Comparison of ENCODE assay signal across 16 cellular contexts in genomic region chr10:17335065-17335464, GRCh38.
DNase-seq lines count a peak whose midpoint lies in the region; ATAC-seq and TF ChIP-seq lines count a peak whose summit lies in the region.
"Had no signal": no experiment of that assay in that cellular context is flagged by ENCODE, and none has a peak within 500 bp of the region (broad histone marks: within the 10 kb centered on the region; RNA-seq: fewer than 3 reads in every experiment).

No MANE protein-coding gene starts in this region.

- WGBS in transverse colon (ENCODE audit: low coverage in 1 of 2), 2 donors = 62 to 64% methylated on average over 2 of the region's 2 CpGs

- TF ChIP-seq POLR2A in transverse colon (IDR thresholded peaks at IDR 0.05) = no peak

- no peak overlapping the region for H3K27ac ChIP-seq in transverse colon
- H3K27ac ChIP-seq: esophagus squamous epithelium had no signal

- DNase-seq in AG09309 (ENCODE audit: low read depth) (peak; percentile 61), M059J (ENCODE audit: low read depth) (peak; percentile 63), cardiac fibroblast (ENCODE audit: low read depth in 2 of 2) (peak; percentile 56 to 81), kidney glomerular epithelial cell (lab: John Stamatoyannopoulos, UW) (peak; percentile 6), transverse colon (no peak), DMS153 treated with DMSO at 0.1 percent for 48 hours (lab: John Stamatoyannopoulos, UW; ENCODE audit: unreplicated experiment) (no peak)
- no peak for DNase-seq in activated CD8-positive, alpha-beta memory T cell treated with anti-CD3 and anti-CD28 coated beads, Interleukin-2, amount 50 U/mL, for 48 hours
- DNase-seq: activated CD4-positive, CD25-positive, alpha-beta regulatory T cell treated with anti-CD3 and anti-CD28 coated beads, Interleukin-2, amount 50 U/mL, for 72 hours; activated naive CD8-positive, alpha-beta T cell treated with anti-CD3 and anti-CD28 coated beads for 36 hours; activated T-cell treated with anti-CD3 and anti-CD28 coated beads, Interleukin-2, amount 50 U/mL, for 1 hour; BE2C; esophagus squamous epithelium; NCI-H2029 treated with DMSO at 0.1 percent for 48 hours; NCI-H748 treated with DMSO at 0.1 percent for 48 hours; occipital lobe had no signal

- no peaks in the 10 kb centered on the region for H3K27me3 ChIP-seq in transverse colon
- H3K27me3 ChIP-seq: BE2C, esophagus squamous epithelium had no signal

- in situ Hi-C loops in transverse colon (cut with MboI; ENCODE audit: low pct_ligation_motif_present in 1 of 4, low pct_unique_long_range_greater_than_20kb in 1 of 4, low sequenced_read_pairs in 3 of 4) = no loop called here

- H3K9me3 ChIP-seq in transverse colon = no peaks in the 10 kb centered on the region
- H3K9me3 ChIP-seq: BE2C had no signal

- H3K36me3 ChIP-seq in transverse colon = no peaks in the 10 kb centered on the region
- H3K36me3 ChIP-seq: BE2C, esophagus squamous epithelium had no signal

- H3K4me3 ChIP-seq in AG09309 (ENCODE audit: control insufficient read depth, low read depth, low read length) (no peak overlapping the region), cardiac fibroblast (replicated peaks in 1 of 2; ENCODE audit: low read depth in 2 of 2, low read length in 2 of 2) (no peak overlapping the region), transverse colon (no peak overlapping the region)
- H3K4me3 ChIP-seq: esophagus squamous epithelium had no signal

- no peaks in the 10 kb centered on the region for H3K4me1 ChIP-seq in transverse colon
- H3K4me1 ChIP-seq: BE2C, esophagus squamous epithelium had no signal

- no peak for TF ChIP-seq CTCF in AG09309 (IDR thresholded peaks at IDR 0.05; ENCODE audit: control insufficient read depth, insufficient read depth, low read depth, low read length, missing control alignments)
- TF ChIP-seq CTCF in cardiac fibroblast (IDR thresholded peaks at IDR 0.05; ENCODE audit: low read depth, low read length) = no peak
- no peak for TF ChIP-seq CTCF in transverse colon (IDR thresholded peaks at IDR 0.05)

- no peak for TF ChIP-seq EP300 in transverse colon (IDR thresholded peaks at IDR 0.05; ENCODE audit: low read depth)

- intact Hi-C loops in transverse colon (cut with DNase I; ENCODE audit: low total_unique reads) = no loop called here

- ATAC-seq in HG03025 (IDR thresholded peaks at IDR 0.05; ENCODE audit: low FRiP score, unreplicated experiment) = no peak

Comparison
In these comparisons a context has a peak if more than half of its experiments do, and no peak if none do; other contexts are left out.
1. DNase-seq: peak in AG09309 (single experiment), M059J (single experiment), cardiac fibroblast (2 of 2) and kidney glomerular epithelial cell (single experiment); none in activated CD8-positive, alpha-beta memory T cell treated with anti-CD3 and anti-CD28 coated beads, Interleukin-2, amount 50 U/mL, for 48 hours (single experiment), transverse colon (single experiment) and DMS153 treated with DMSO at 0.1 percent for 48 hours (single experiment).